Comparison of ENCODE assay signal across 20 cellular contexts in the genomic region with DNA sequence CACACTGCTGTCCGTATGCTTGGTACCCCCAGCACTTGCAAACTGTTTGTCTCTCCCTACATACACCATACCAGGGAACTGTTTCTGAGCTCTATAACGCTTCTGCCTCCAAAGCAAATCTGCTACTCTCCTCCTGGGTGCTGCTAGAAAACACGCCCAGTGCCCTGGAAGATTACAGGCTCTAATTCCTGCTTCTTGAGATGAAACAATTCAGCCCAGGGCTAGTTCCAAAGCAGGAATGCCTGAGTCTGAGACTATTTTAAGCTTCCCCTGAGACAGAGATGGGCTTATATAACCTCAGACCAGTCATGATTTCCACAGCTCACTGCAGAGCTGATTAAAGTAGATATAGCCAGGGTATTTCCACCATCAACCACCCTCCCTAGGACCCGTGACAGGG.
"Had no signal": no experiment of that assay in that cellular context is flagged by ENCODE, and none has a peak within 500 bp of the region (broad histone marks: within the 10 kb centered on the region; RNA-seq: fewer than 3 reads in every experiment).

No MANE protein-coding gene starts in this region.

- H3K27ac Mint-ChIP-seq: activated CD4-positive, alpha-beta T cell treated with anti-CD3 and anti-CD28 coated beads, Interleukin-2, amount 10 ng/mL, durations not matched to agents 24 days and 14 days; activated naive CD8-positive, alpha-beta T cell; natural killer cell treated with Interleukin-12 subunit alpha and Interleukin-12 subunit beta and Interleukin-15 and Interleukin-18, amount 100 ng/mL, for 72 hours; progenitor cell of endocrine pancreas had no signal

- H3K27ac ChIP-seq: esophagus squamous epithelium, heart right ventricle, tibial nerve, vagina had no signal

- H3K36me3 ChIP-seq: esophagus squamous epithelium, heart right ventricle, tibial nerve, vagina had no signal

- H3K9me3 ChIP-seq: esophagus squamous epithelium, heart right ventricle, tibial nerve, vagina had no signal

- H3K4me3 Mint-ChIP-seq: activated CD4-positive, alpha-beta T cell treated with anti-CD3 and anti-CD28 coated beads, Interleukin-2, amount 10 ng/mL, durations not matched to agents 24 days and 14 days; activated naive CD8-positive, alpha-beta T cell; brain; central memory CD8-positive, alpha-beta T cell; natural killer cell treated with Interleukin-12 subunit alpha and Interleukin-12 subunit beta and Interleukin-15 and Interleukin-18, amount 100 ng/mL, for 72 hours had no signal

- H3K4me1 Mint-ChIP-seq: activated CD4-positive, alpha-beta T cell treated with anti-CD3 and anti-CD28 coated beads, Interleukin-2, amount 10 ng/mL, durations not matched to agents 24 days and 14 days; central memory CD8-positive, alpha-beta T cell had no signal

- H3K27me3 Mint-ChIP-seq: activated CD4-positive, alpha-beta T cell treated with anti-CD3 and anti-CD28 coated beads, Interleukin-2, amount 10 ng/mL, durations not matched to agents 24 days and 14 days; activated naive CD8-positive, alpha-beta T cell; central memory CD8-positive, alpha-beta T cell; natural killer cell treated with Interleukin-12 subunit alpha and Interleukin-12 subunit beta and Interleukin-15 and Interleukin-18, amount 100 ng/mL, for 72 hours had no signal

- H3K4me1 ChIP-seq: esophagus squamous epithelium, tibial nerve, vagina had no signal

- H3K27me3 ChIP-seq: esophagus squamous epithelium, heart right ventricle, tibial nerve, vagina had no signal

- H3K4me3 ChIP-seq: esophagus squamous epithelium, heart right ventricle, tibial nerve, vagina had no signal

- DNase-seq: activated CD4-positive, alpha-beta T cell treated with anti-CD3 and anti-CD28 coated beads, Interleukin-2, amount 10 ng/mL, durations not matched to agents 24 days and 14 days; activated CD4-positive, CD25-positive, alpha-beta regulatory T cell; activated CD8-positive, alpha-beta memory T cell treated with anti-CD3 and anti-CD28 coated beads, Interleukin-2, amount 50 U/mL, for 48 hours; activated gamma-delta T cell treated with Interleukin-2 at 50 U/mL for 16 hours; amygdala; effector CD8-positive, alpha-beta T cell; esophagus squamous epithelium; foreskin melanocyte; heart right ventricle; occipital lobe; stimulated activated CD4-positive, alpha-beta T cell treated with anti-CD3 and anti-CD28 coated beads, Interleukin-1b, Interleukin-23, amount 100 ng/mL, for 48 hours; SW 1271 had no signal

- ATAC-seq: natural killer cell treated with Interleukin-12 subunit alpha and Interleukin-12 subunit beta and Interleukin-15 and Interleukin-18, amount 100 ng/mL, for 72 hours; sciatic nerve had no signal
